Comparison of ENCODE assay signal across 10 cellular contexts in genomic region chr20:46709055-46709458, GRCh38. TPM values are rescaled to one million over a fixed set of nuclear protein-coding genes. Genes with fewer than 3 reads are reported as not detected.
DNase-seq lines count a peak whose midpoint lies in the region; ATAC-seq lines count a peak whose summit lies in the region.
"Had no signal": no experiment of that assay in that cellular context is flagged by ENCODE, and none has a peak within 500 bp of the region (broad histone marks: within the 10 kb centered on the region; RNA-seq: fewer than 3 reads in every experiment).

No MANE protein-coding gene starts in this region.

- H3K27ac Mint-ChIP-seq in activated naive CD8-positive, alpha-beta T cell treated with anti-CD3 and anti-CD28 coated beads for 36 hours = no peak overlapping the region

- no peaks in the 10 kb centered on the region for H3K36me3 ChIP-seq in H7 (replicated peaks; ENCODE audit: control insufficient read depth, insufficient read depth, low read length)
- no peaks in the 10 kb centered on the region for H3K36me3 ChIP-seq in iPS DF 6.9 (ENCODE audit: control insufficient read depth, insufficient read depth, low read length)
- no peaks in the 10 kb centered on the region for H3K36me3 ChIP-seq in skeletal muscle tissue (ENCODE audit: control insufficient read depth in 3 of 3, insufficient read depth in 3 of 3, low read length in 3 of 3)

- peaks cover 67% of the 10 kb centered on the region for H3K27me3 Mint-ChIP-seq in activated naive CD8-positive, alpha-beta T cell treated with anti-CD3 and anti-CD28 coated beads for 36 hours

- DNase-seq in H7 (no peak), iPS DF 6.9 (ENCODE audit: low read depth, low spot score) (no peak), hypothalamus (lab: John Stamatoyannopoulos, UW) (no peak), NCI-H69 (lab: John Stamatoyannopoulos, UW) (no peak), NCI-H2029 (lab: John Stamatoyannopoulos, UW) (no peak)
- DNase-seq in activated naive CD8-positive, alpha-beta T cell treated with anti-CD3 and anti-CD28 coated beads for 36 hours = no peak
- DNase-seq: effector CD4-positive, alpha-beta T cell had no signal

- no peak overlapping the region for H3K27ac ChIP-seq in iPS DF 6.9 (ENCODE audit: low read length)
- no peak overlapping the region for H3K27ac ChIP-seq in skeletal muscle tissue (ENCODE audit: low read depth, low read length)
- H3K27ac ChIP-seq: HL-60 had no signal

- no peak for ATAC-seq in HG03175 (IDR thresholded peaks at IDR 0.05; ENCODE audit: unreplicated experiment)

- WGBS in iPS DF 6.9 (ENCODE audit: insufficient coverage, insufficient read length) = no CpG with 5 or more reads among the region's 13 CpGs

- H3K4me3 ChIP-seq in H7 (ENCODE audit: insufficient read depth, low read depth, low read length) (peak overlapping the region; percentile 66), iPS DF 6.9 (ENCODE audit: low read length) (peak overlapping the region; percentile 65; the same call in 1 of the 2 replicates), skeletal muscle tissue (ENCODE audit: low read length in 3 of 3) (peak overlapping the region in 1 of 3 donors; percentile 29)

- peak overlapping the region; percentile 57 for H3K4me3 Mint-ChIP-seq in activated naive CD8-positive, alpha-beta T cell treated with anti-CD3 and anti-CD28 coated beads for 36 hours

- no peaks in the 10 kb centered on the region for H3K36me3 Mint-ChIP-seq in activated naive CD8-positive, alpha-beta T cell treated with anti-CD3 and anti-CD28 coated beads for 36 hours

- H3K9me3 Mint-ChIP-seq in activated naive CD8-positive, alpha-beta T cell treated with anti-CD3 and anti-CD28 coated beads for 36 hours = peaks cover 4% of the 10 kb centered on the region

- peak overlapping the region in 2 of 3 donors; percentile 33 to 51 for H3K9ac ChIP-seq in skeletal muscle tissue (ENCODE audit: low read depth in 1 of 3, low read length in 3 of 3)

- H3K4me1 Mint-ChIP-seq in activated naive CD8-positive, alpha-beta T cell treated with anti-CD3 and anti-CD28 coated beads for 36 hours = peaks cover 9% of the 10 kb centered on the region

- H3K9me3 ChIP-seq in iPS DF 6.9 (ENCODE audit: control insufficient read depth, insufficient read depth, low read length) = no peaks in the 10 kb centered on the region
- H3K9me3 ChIP-seq in skeletal muscle tissue (ENCODE audit: control insufficient read depth in 3 of 3, low read length in 3 of 3) = no peaks in the 10 kb centered on the region

- H3K4me1 ChIP-seq in iPS DF 6.9 (ENCODE audit: control insufficient read depth, insufficient read depth, low read length) (peaks cover 7% of the 10 kb centered on the region; the same call in 1 of the 2 replicates), skeletal muscle tissue (ENCODE audit: control insufficient read depth in 3 of 3, insufficient read depth in 3 of 3, low read length in 3 of 3) (peaks cover 3 to 9% (median 8%) of the 10 kb centered on the region in 3 donors)

- no peaks in the 10 kb centered on the region; the same call in 1 of the 2 replicates for H3K27me3 ChIP-seq in H7 (ENCODE audit: control insufficient read depth, insufficient read depth, low read length)
- no peaks in the 10 kb centered on the region for H3K27me3 ChIP-seq in iPS DF 6.9 (ENCODE audit: control insufficient read depth, insufficient read depth, low read length)
- peaks cover 11 to 24% (median 21%) of the 10 kb centered on the region in 3 donors for H3K27me3 ChIP-seq in skeletal muscle tissue (ENCODE audit: control insufficient read depth in 3 of 3, insufficient read depth in 3 of 3, low read length in 3 of 3)

RNA-seq across cellular contexts. Expression of gene SLC2A10, which starts 0.4 kb away (rescaled TPM):
- total RNA-seq in H7 (2014; rRNA removed; shearing (Covaris generic)) = 7.4 and 9.5 TPM in 2 replicates
- under 1 TPM; 0.06 to 0.08 TPM for total RNA-seq in activated naive CD8-positive, alpha-beta T cell treated with anti-CD3 and anti-CD28 coated beads for 36 hours
- total RNA-seq in skeletal muscle tissue = 24.0 TPM

RNA-seq across cellular contexts. Expression of gene TP53RK, which starts 19.8 kb away (rescaled TPM):
- total RNA-seq in H7 (2014; rRNA removed; shearing (Covaris generic)) = 19.2 and 20.0 TPM in 2 replicates
- 10 to 100 TPM; 13.4 to 13.6 TPM for total RNA-seq in activated naive CD8-positive, alpha-beta T cell treated with anti-CD3 and anti-CD28 coated beads for 36 hours
- 15.7 TPM for total RNA-seq in skeletal muscle tissue

RNA-seq across cellular contexts. Expression of gene SLC13A3, which starts 57.8 kb away (rescaled TPM):
- 6.9 and 11.8 TPM in 2 replicates for total RNA-seq in H7 (2014; rRNA removed; shearing (Covaris generic))
- not detected for total RNA-seq in activated naive CD8-positive, alpha-beta T cell treated with anti-CD3 and anti-CD28 coated beads for 36 hours
- total RNA-seq in skeletal muscle tissue = 2.6 TPM
